1 cellular context compared by ENCODE assay signal in genomic region chr3:89107461-89108035, GRCh38.
TF ChIP-seq lines count a peak whose summit lies in the region.

EPHA3 (plus strand) TSS chr3:89107621; CDS start chr3:89107749, 128 bp downstream.

TF ChIP-seq in H1, 55 proteins besides CTCF, POLR2A, EP300 and RAD21 (continued from another document):
- TF ChIP-seq CHD7 (IDR thresholded peaks at IDR 0.05; ENCODE audit: insufficient replicate concordance, low read length) = no peak
- TF ChIP-seq ASH2L (IDR thresholded peaks at IDR 0.05; ENCODE audit: low read length) = peak; percentile 58
- TF ChIP-seq ATF3 (IDR thresholded peaks at IDR 0.05; ENCODE audit: insufficient read depth, low read depth, low read length) = no peak
- 0 out of 2 replicates have a peak, but pooled peaks have one; percentile 6 for TF ChIP-seq TEAD4 (IDR thresholded peaks at IDR 0.05; ENCODE audit: low read depth, low read length)
- no peak for TF ChIP-seq SP4 (IDR thresholded peaks at IDR 0.05; ENCODE audit: low read length)
- no peak for TF ChIP-seq BRCA1 (IDR thresholded peaks at IDR 0.05; ENCODE audit: low read depth, low read length)
- no peak for TF ChIP-seq NANOG (IDR thresholded peaks at IDR 0.05; ENCODE audit: insufficient read depth, low read depth, low read length, poor library complexity, severe bottlenecking)
- TF ChIP-seq SRF (IDR thresholded peaks at IDR 0.05; ENCODE audit: low read depth, low read length) = no peak
- TF ChIP-seq BCL11A (IDR thresholded peaks at IDR 0.05; ENCODE audit: low read depth in 2 of 2, low read length in 2 of 2) = no peak
- no peak for TF ChIP-seq POLR2AphosphoS5 (IDR thresholded peaks at IDR 0.05; ENCODE audit: low read depth, low read length)
- 0 out of 2 replicates have a peak, but pooled peaks have one; percentile 12 for TF ChIP-seq RFX5 (IDR thresholded peaks at IDR 0.05; ENCODE audit: borderline replicate concordance, low read depth, low read length)
- peak; percentile 11; the same call in 1 of the 2 replicates for TF ChIP-seq TBP (IDR thresholded peaks at IDR 0.05; ENCODE audit: low read depth, low read length)
- TF ChIP-seq SAP30 (IDR thresholded peaks at IDR 0.05; ENCODE audit: insufficient read depth, insufficient replicate concordance, low read length) = peak; percentile 100
- TF ChIP-seq TAF7 (optimal IDR thresholded peaks at IDR 0.05; ENCODE audit: borderline replicate concordance, low read depth, low read length) = no peak
- TF ChIP-seq KDM1A (IDR thresholded peaks at IDR 0.05; ENCODE audit: borderline replicate concordance, low read length) = no peak
- TF ChIP-seq ATF2 (IDR thresholded peaks at IDR 0.05; ENCODE audit: low read length) = no peak
- peak; percentile 34; the same call in 1 of the 2 replicates for TF ChIP-seq CREB1 (IDR thresholded peaks at IDR 0.05)
- TF ChIP-seq PHF8 (conservative IDR thresholded peaks at IDR 0.05; ENCODE audit: low read depth, low read length) = no peak
- 0 out of 2 replicates have a peak, but pooled peaks have one; percentile 38 for TF ChIP-seq TAF1 (IDR thresholded peaks at IDR 0.05; ENCODE audit: low read depth, low read length)
- TF ChIP-seq FOSL1 (IDR thresholded peaks at IDR 0.05; ENCODE audit: insufficient read depth, low read depth, low read length) = peak; percentile 95
- no peak for TF ChIP-seq SIX5 (IDR thresholded peaks at IDR 0.05; ENCODE audit: low read depth, low read length)
- no peak for TF ChIP-seq GTF2F1 (IDR thresholded peaks at IDR 0.05; ENCODE audit: borderline replicate concordance, low read depth, low read length)
- no peak for TF ChIP-seq CEBPB (IDR thresholded peaks at IDR 0.05; ENCODE audit: low read depth, low read length)
- no peak for TF ChIP-seq CHD1 (IDR thresholded peaks at IDR 0.05; ENCODE audit: low read depth, low read length)
- no peak for TF ChIP-seq GABPA (IDR thresholded peaks at IDR 0.05; ENCODE audit: borderline replicate concordance, insufficient read depth, low read length)
- peak; percentile 83 for TF ChIP-seq E2F6 (IDR thresholded peaks at IDR 0.05)
- TF ChIP-seq HDAC6 (IDR thresholded peaks at IDR 0.05; ENCODE audit: low read depth, low read length) = no peak
- TF ChIP-seq SIRT6 (IDR thresholded peaks at IDR 0.05; ENCODE audit: low read length) = no peak
- TF ChIP-seq KDM5A (IDR thresholded peaks at IDR 0.05; ENCODE audit: low read length) = no peak
- no peak for TF ChIP-seq SP2 (IDR thresholded peaks at IDR 0.05; ENCODE audit: low read length)
- TF ChIP-seq MAFK (IDR thresholded peaks at IDR 0.05; ENCODE audit: low read depth, low read length) = no peak
- TF ChIP-seq RBBP5 (IDR thresholded peaks at IDR 0.05; ENCODE audit: borderline replicate concordance, low read depth, low read length) = peak; percentile 36; the same call in 1 of the 2 replicates
- TF ChIP-seq JUN (IDR thresholded peaks at IDR 0.05; ENCODE audit: low read depth, low read length) = no peak
- TF ChIP-seq CBX8 (IDR thresholded peaks at IDR 0.05; ENCODE audit: borderline replicate concordance, low read depth, low read length) = no peak
- peak; percentile 48 to 56; a peak in 1 of 4 replicates for TF ChIP-seq HDAC2 (IDR thresholded peaks at IDR 0.05; ENCODE audit: borderline replicate concordance in 1 of 2, low read depth in 2 of 2, low read length in 2 of 2)
- TF ChIP-seq KDM4A (IDR thresholded peaks at IDR 0.05; ENCODE audit: low read depth, low read length, severe bottlenecking) = no peak
- TF ChIP-seq EGR1 (IDR thresholded peaks at IDR 0.05; ENCODE audit: borderline replicate concordance, low read depth, low read length) = peak; percentile 66; the same call in 1 of the 2 replicates
- no peak for TF ChIP-seq ZNF274 (IDR thresholded peaks at IDR 0.05; ENCODE audit: borderline replicate concordance, extremely low read depth, low read length)
- TF ChIP-seq POU5F1 (IDR thresholded peaks at IDR 0.05; ENCODE audit: low read depth, low read length) = no peak
TF ChIP-seq in H1: peak in this region for 17.
